In genomic region chr3:134327594-134327975, GRCh38 we compare ENCODE assay signal across 1 cellular context.
TF ChIP-seq lines count a peak whose summit lies in the region.

No MANE protein-coding gene starts in this region.

TF ChIP-seq in GM23338, 12 proteins besides CTCF, POLR2A, EP300 and RAD21 (continued from another document):
- TF ChIP-seq ETS1 (IDR thresholded peaks at IDR 0.05) = no peak
- TF ChIP-seq EZH2 (IDR thresholded peaks at IDR 0.05; ENCODE audit: low read depth, unreplicated experiment) = no peak
- no peak for TF ChIP-seq STAT1 (IDR thresholded peaks at IDR 0.05; ENCODE audit: unreplicated experiment)
